ENCODE assay signal across 1 cellular context in genomic region chr2:241877197-241877685, GRCh38.
TF ChIP-seq lines count a peak whose summit lies in the region.

No MANE protein-coding gene starts in this region.

TF ChIP-seq in K562, 482 proteins besides CTCF, POLR2A, EP300 and RAD21:
- TF ChIP-seq ZNF75A (CRISPR knock-in tag; IDR thresholded peaks at IDR 0.05) (no peak), LEF1 (IDR thresholded peaks at IDR 0.05) (no peak), ZBTB7A (IDR thresholded peaks at IDR 0.05; ENCODE audit: borderline replicate concordance, control insufficient read depth, low read depth, low read length) (peak; percentile 28; the same call in 1 of the 2 replicates)
